Comparison of ENCODE assay signal across 1 cellular context in genomic region chr20:58287638-58288037, GRCh38.
TF ChIP-seq lines count a peak whose summit lies in the region.

No MANE protein-coding gene starts in this region.

TF ChIP-seq in HEK293, 187 proteins besides CTCF, POLR2A, EP300 and RAD21 (continued from another document):
- no peak for TF ChIP-seq ZNF211 (tag by site-specific recombination; IDR thresholded peaks at IDR 0.05; ENCODE audit: low read depth)
- TF ChIP-seq ZNF514 (tag by site-specific recombination; IDR thresholded peaks at IDR 0.05), result no peak
- no peak for TF ChIP-seq ZNF157 (tag by site-specific recombination; IDR thresholded peaks at IDR 0.05)
TF ChIP-seq in HEK293: peak in this region for 1.
